19 cellular contexts compared by ENCODE assay signal in genomic region chr13:20414475-20415287, GRCh38.
A peak's percentile ranks its signal among the peaks of the same experiment; 100 is the strongest.
DNase-seq lines count a peak whose midpoint lies in the region; ATAC-seq, FAIRE-seq and TF ChIP-seq lines count a peak whose summit lies in the region.
"Had no signal": no experiment of that assay in that cellular context is flagged by ENCODE, and none has a peak within 500 bp of the region (broad histone marks: within the 10 kb centered on the region; RNA-seq: fewer than 3 reads in every experiment).

No MANE protein-coding gene starts in this region.

- BruUV-seq in HepG2 (replicated peaks; lab: Mats Ljungman, UMichigan) = no TSS peak

- no peak overlapping the region for H3K4me3 ChIP-seq in HepG2 (replicated peaks in 1 of 3; ENCODE audit: insufficient read depth in 1 of 3, low read depth in 2 of 3, low read length in 3 of 3)
- H3K4me3 ChIP-seq: left lung, pancreas, SJSA1 had no signal

- no peak overlapping the region for H2AFZ ChIP-seq in HepG2 (ENCODE audit: low read length)

- no peaks in the 10 kb centered on the region for H4K20me1 ChIP-seq in HepG2 (ENCODE audit: insufficient read depth, low read length)

- POLR2A ChIA-PET in RWPE1 (lab: Yijun Ruan, JAX; ENCODE audit: low non-redundant PET) (no interaction called here), HepG2 (lab: Yijun Ruan, JAX) (no interaction called here)

- ATAC-seq in HepG2 (peak; percentile 51), GM19397 (IDR thresholded peaks at IDR 0.05; ENCODE audit: unreplicated experiment) (no peak)
- ATAC-seq: left lung, pancreas had no signal

- H3K27ac ChIP-seq in RWPE1 = peak overlapping the region; percentile 72
- peak overlapping the region; percentile 52 for H3K27ac ChIP-seq in epithelial cell of prostate
- no peak overlapping the region for H3K27ac ChIP-seq in HepG2 (ENCODE audit: extremely low read length, insufficient read depth, low read length)
- H3K27ac ChIP-seq: left lung, pancreas, SJSA1 had no signal

- in situ Hi-C loops in HepG2 (cut with HindIII; ENCODE audit: extremely low pct_ligation_motif_present, low pct_unique_long_range_greater_than_20kb) = no loop called here

- TF ChIP-seq EP300 in HepG2 (IDR thresholded peaks at IDR 0.05; ENCODE audit: low read depth in 2 of 2, low read length in 2 of 2) (no peak), HepG2 (CRISPR knock-in tag; IDR thresholded peaks at IDR 0.05; ENCODE audit: borderline replicate concordance) (no peak)

- WGBS in HepG2 (ENCODE audit: low lambda C conversion rate) = 96% methylated on average over 19 of the region's 45 CpGs

- DNase-seq in RWPE1 (ENCODE audit: low spot score) = no peak
- DNase-seq in epithelial cell of prostate (ENCODE audit: low read depth, low spot score) = peak; percentile 66
- no peak for DNase-seq in HepG2 (ENCODE audit: low spot score)
- DNase-seq in retina = peak; percentile 77
- no peak for DNase-seq in Kasumi-1 (lab: John Stamatoyannopoulos, UW)
- DNase-seq in RPMI8226 = no peak
- no peak for DNase-seq in DMS 273 treated with DMSO at 0.1 percent for 48 hours (lab: John Stamatoyannopoulos, UW)
- DNase-seq: activated CD4-positive, CD25-positive, alpha-beta regulatory T cell treated with anti-CD3 and anti-CD28 coated beads, Interleukin-2, amount 50 U/mL, for 72 hours; activated effector memory CD4-positive, alpha-beta T cell treated with Interleukin-2 at 50 U/mL for 16 hours; amniotic stem cell; effector CD8-positive, alpha-beta T cell; hippocampal formation; NCI-H1417 treated with DMSO at 0.1 percent for 48 hours; NCI-H69; T-helper 9 cell had no signal

- no peaks in the 10 kb centered on the region for H3K9me3 ChIP-seq in HepG2 (ENCODE audit: low read length)
- H3K9me3 ChIP-seq: left lung, pancreas, SJSA1 had no signal

- CTCF ChIA-PET in RWPE1 (lab: Yijun Ruan, JAX) (no interaction called here), HepG2 (lab: Yijun Ruan, JAX; ENCODE audit: low intra/inter-chr PET ratio, low total read pairs) (no interaction called here)

- TF ChIP-seq CTCF in RWPE1 (conservative IDR thresholded peaks at IDR 0.05; ENCODE audit: low read depth) (no peak), HepG2 (CRISPR knock-in tag; IDR thresholded peaks at IDR 0.05) (no peak)

- FAIRE-seq in HepG2 (lab: Jason Lieb, UNC) = no peak
- FAIRE-seq: pancreas had no signal

- no peak overlapping the region for H3K9ac ChIP-seq in HepG2 (ENCODE audit: insufficient read depth, low read depth, low read length)

- no peaks in the 10 kb centered on the region for H3K36me3 ChIP-seq in HepG2 (replicated peaks in 1 of 2; ENCODE audit: control insufficient read depth in 1 of 2, insufficient read depth in 2 of 2, low read length in 2 of 2)
- H3K36me3 ChIP-seq: left lung, pancreas, SJSA1 had no signal

- no peaks in the 10 kb centered on the region for H3K4me1 ChIP-seq in HepG2 (ENCODE audit: insufficient read depth, low read length)
- H3K4me1 ChIP-seq: left lung, pancreas had no signal

- no peak overlapping the region for H3K4me2 ChIP-seq in HepG2 (ENCODE audit: low read depth, low read length)

- no peaks in the 10 kb centered on the region for H3K79me2 ChIP-seq in HepG2 (ENCODE audit: insufficient read depth, low read length)

- intact Hi-C loops in HepG2 (cut with micrococcal nuclease; ENCODE audit: unreplicated experiment) = no loop called here

- no peak for TF ChIP-seq RAD21 in HepG2 (CRISPR knock-in tag; IDR thresholded peaks at IDR 0.05)

- no peak for TF ChIP-seq POLR2A in HepG2 (IDR thresholded peaks at IDR 0.05; ENCODE audit: insufficient read depth in 1 of 2, low read depth in 2 of 2, low read length in 2 of 2)

- no peaks in the 10 kb centered on the region for H3K27me3 ChIP-seq in HepG2 (ENCODE audit: control insufficient read depth in 1 of 2, insufficient read depth in 2 of 2, low read length in 2 of 2)
- H3K27me3 ChIP-seq: pancreas, SJSA1 had no signal

TF ChIP-seq in HepG2, 621 proteins besides CTCF, POLR2A, EP300 and RAD21:
- TF ChIP-seq ZBTB33 (CRISPR knock-in tag; IDR thresholded peaks at IDR 0.05) (0 out of 2 replicates have a peak, but pooled peaks have one; percentile 12), ZNF207 (IDR thresholded peaks at IDR 0.05; ENCODE audit: borderline replicate concordance) (no peak)

Comparison
In these comparisons a context has a peak if more than half of its experiments do, and no peak if none do; other contexts are left out.
1. DNase-seq: peak in epithelial cell of prostate (single experiment) and retina (single experiment); none in RWPE1 (single experiment), HepG2 (single experiment), Kasumi-1 (0 of 2), RPMI8226 (single experiment) and DMS 273 treated with DMSO at 0.1 percent for 48 hours (single experiment).